7 cellular contexts compared by ENCODE assay signal in the genomic region with DNA sequence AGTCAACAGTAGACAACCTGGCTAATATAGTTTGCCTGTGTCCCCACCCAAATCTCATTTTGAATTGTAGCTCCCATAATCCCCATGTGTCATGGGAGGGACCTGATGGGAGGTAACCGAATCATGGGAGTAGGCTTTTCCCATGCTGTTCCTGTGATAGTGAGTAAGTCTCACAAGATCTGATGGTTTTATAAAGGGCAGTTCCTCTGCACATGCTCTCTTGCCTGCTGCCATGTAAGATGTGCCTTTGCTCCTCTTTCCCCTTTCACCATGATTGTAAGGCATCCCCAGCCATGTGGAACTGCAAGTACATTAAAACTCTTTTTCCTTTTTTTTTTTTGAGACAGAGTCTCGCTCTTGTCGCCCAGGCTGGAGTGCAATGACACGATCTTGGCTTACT. TPM values are rescaled to one million over a fixed set of nuclear protein-coding genes. Genes with fewer than 3 reads are reported as not detected.
DNase-seq lines count a peak whose midpoint lies in the region; ATAC-seq and TF ChIP-seq lines count a peak whose summit lies in the region.
"Not testable (repeated sequence)": the region's sequence is repeated elsewhere in the genome, so short reads cannot be mapped to it uniquely, and the experiment has no call there.

No MANE protein-coding gene starts in this region.

- H3K4me1 Mint-ChIP-seq in activated CD8-positive, alpha-beta T cell treated with anti-CD3 and anti-CD28 coated beads for 36 hours (ENCODE audit: low read depth), result peaks cover 60% of the 10 kb centered on the region
- peaks cover 76% of the 10 kb centered on the region for H3K4me1 Mint-ChIP-seq in activated T-cell treated with anti-CD3 and anti-CD28 coated beads, Interleukin-2, amount 50 U/mL, for 72 hours (ENCODE audit: low read depth)
- H3K4me1 Mint-ChIP-seq in activated T-helper 2 cell treated with anti-CD3 and anti-CD28 coated beads, Interferon-gamma antibody, Interleukin-2, Interleukin-4, amounts not matched to agents 10 μg/mL and 5 μg/mL and 100 μg/mL, durations not matched to agents 14 hours and 24 hours and 36 hours (ENCODE audit: low read depth), result peaks cover 54% of the 10 kb centered on the region
- H3K4me1 Mint-ChIP-seq in activated naive CD8-positive, alpha-beta T cell treated with anti-CD3 and anti-CD28 coated beads for 36 hours, result peaks cover 62% of the 10 kb centered on the region
- peaks cover 88 to 96% of the 10 kb centered on the region in 2 donors for H3K4me1 Mint-ChIP-seq in immature natural killer cell
- peaks cover 58 to 76% of the 10 kb centered on the region in 2 donors for H3K4me1 Mint-ChIP-seq in natural killer cell treated with Interleukin-12 subunit alpha and Interleukin-12 subunit beta and Interleukin-15 and Interleukin-18, amount 100 ng/mL, for 72 hours (ENCODE audit: low read depth in 2 of 2)
- H3K4me1 Mint-ChIP-seq in stimulated activated naive B cell treated with anti-CD40 and anti-IgM and Interleukin-4, amounts not matched to agents 10 μg/mL and 1 μg/mL and 100 μg/mL, for 72 hours, result peaks cover 27 to 56% of the 10 kb centered on the region in 2 donors

- H3K27me3 Mint-ChIP-seq in activated CD8-positive, alpha-beta T cell treated with anti-CD3 and anti-CD28 coated beads for 36 hours; activated T-cell treated with anti-CD3 and anti-CD28 coated beads, Interleukin-2, amount 50 U/mL, for 72 hours (ENCODE audit: low read depth); activated T-helper 2 cell treated with anti-CD3 and anti-CD28 coated beads, Interferon-gamma antibody, Interleukin-2, Interleukin-4, amounts not matched to agents 10 μg/mL and 5 μg/mL and 100 μg/mL, durations not matched to agents 14 hours and 24 hours and 36 hours (ENCODE audit: low read depth); activated naive CD8-positive, alpha-beta T cell treated with anti-CD3 and anti-CD28 coated beads for 36 hours; immature natural killer cell (ENCODE audit: low read depth in 3 of 3); natural killer cell treated with Interleukin-12 subunit alpha and Interleukin-12 subunit beta and Interleukin-15 and Interleukin-18, amount 100 ng/mL, for 72 hours; stimulated activated naive B cell treated with anti-CD40 and anti-IgM and Interleukin-4, amounts not matched to agents 10 μg/mL and 1 μg/mL and 100 μg/mL, for 72 hours: not testable (repeated sequence)

- POLR2A ChIA-PET in activated CD8-positive, alpha-beta T cell treated with anti-CD3 and anti-CD28 coated beads for 36 hours (lab: Charles Lee), result interaction anchor here (0.5 to 1.2 kb wide), 3 partner anchors 16 to 27 kb away, joined by 3 to 4 read pairs (median 3); no protein-coding TSS in a partner anchor

- CTCF ChIA-PET in activated CD8-positive, alpha-beta T cell treated with anti-CD3 and anti-CD28 coated beads for 36 hours (lab: Charles Lee), result interaction anchor here (1.1 to 6.4 kb wide), 3 partner anchors 11 to 45 kb away, joined by 4 to 41 read pairs (median 5); partner anchors contain the start of gene GNPTAB

- not testable (repeated sequence) for ATAC-seq in activated CD8-positive, alpha-beta T cell treated with anti-CD3 and anti-CD28 coated beads for 36 hours; activated T-cell treated with anti-CD3 and anti-CD28 coated beads, Interleukin-2, amount 50 U/mL, for 72 hours (replicated peaks in 1 of 2); natural killer cell treated with Interleukin-12 subunit alpha and Interleukin-12 subunit beta and Interleukin-15 and Interleukin-18, amount 100 ng/mL, for 72 hours; stimulated activated naive B cell treated with anti-CD40 and anti-IgM and Interleukin-4, amounts not matched to agents 10 μg/mL and 1 μg/mL and 100 μg/mL, for 72 hours (replicated peaks)

- peaks cover 11% of the 10 kb centered on the region for H3K9me3 Mint-ChIP-seq in activated CD8-positive, alpha-beta T cell treated with anti-CD3 and anti-CD28 coated beads for 36 hours
- not testable (repeated sequence) for H3K9me3 Mint-ChIP-seq in activated T-cell treated with anti-CD3 and anti-CD28 coated beads, Interleukin-2, amount 50 U/mL, for 72 hours; immature natural killer cell; stimulated activated naive B cell treated with anti-CD40 and anti-IgM and Interleukin-4, amounts not matched to agents 10 μg/mL and 1 μg/mL and 100 μg/mL, for 72 hours
- peaks cover 22% of the 10 kb centered on the region for H3K9me3 Mint-ChIP-seq in activated T-helper 2 cell treated with anti-CD3 and anti-CD28 coated beads, Interferon-gamma antibody, Interleukin-2, Interleukin-4, amounts not matched to agents 10 μg/mL and 5 μg/mL and 100 μg/mL, durations not matched to agents 14 hours and 24 hours and 36 hours
- H3K9me3 Mint-ChIP-seq in activated naive CD8-positive, alpha-beta T cell treated with anti-CD3 and anti-CD28 coated beads for 36 hours, result peaks cover 17% of the 10 kb centered on the region
- H3K9me3 Mint-ChIP-seq in natural killer cell treated with Interleukin-12 subunit alpha and Interleukin-12 subunit beta and Interleukin-15 and Interleukin-18, amount 100 ng/mL, for 72 hours, result peaks cover 13% of the 10 kb centered on the region

- not testable (repeated sequence) for DNase-seq in activated CD8-positive, alpha-beta T cell treated with anti-CD3 and anti-CD28 coated beads for 36 hours; activated T-cell treated with anti-CD3 and anti-CD28 coated beads, Interleukin-2, amount 50 U/mL, for 72 hours; activated T-helper 2 cell treated with anti-CD3 and anti-CD28 coated beads, Interferon-gamma antibody, Interleukin-2, Interleukin-4, amounts not matched to agents 10 μg/mL and 5 μg/mL and 100 μg/mL, durations not matched to agents 14 hours and 24 hours and 36 hours (ENCODE audit: low spot score); activated naive CD8-positive, alpha-beta T cell treated with anti-CD3 and anti-CD28 coated beads for 36 hours; immature natural killer cell; natural killer cell treated with Interleukin-12 subunit alpha and Interleukin-12 subunit beta and Interleukin-15 and Interleukin-18, amount 100 ng/mL, for 72 hours (ENCODE audit: low spot score); stimulated activated naive B cell treated with anti-CD40 and anti-IgM and Interleukin-4, amounts not matched to agents 10 μg/mL and 1 μg/mL and 100 μg/mL, for 72 hours

- not testable (repeated sequence) for TF ChIP-seq CTCF in activated CD8-positive, alpha-beta T cell treated with anti-CD3 and anti-CD28 coated beads for 36 hours (IDR thresholded peaks at IDR 0.05)

- intact Hi-C loops in activated CD8-positive, alpha-beta T cell treated with anti-CD3 and anti-CD28 coated beads for 36 hours (cut with micrococcal nuclease), result loop anchor here (2.0 kb wide), 1 partner anchor 24 kb away; no protein-coding TSS in a partner anchor
- intact Hi-C loops in activated T-helper 2 cell treated with anti-CD3 and anti-CD28 coated beads, Interferon-gamma antibody, Interleukin-2, Interleukin-4, amounts not matched to agents 10 μg/mL and 5 μg/mL and 100 μg/mL, durations not matched to agents 14 hours and 24 hours and 36 hours (cut with micrococcal nuclease), result loop anchor here (1.0 kb wide), 3 partner anchors 19 to 36 kb away; no protein-coding TSS in a partner anchor

- H3K27ac Mint-ChIP-seq in activated CD8-positive, alpha-beta T cell treated with anti-CD3 and anti-CD28 coated beads for 36 hours, result peak overlapping the region; percentile 96
- peak overlapping the region; percentile 39 for H3K27ac Mint-ChIP-seq in activated T-cell treated with anti-CD3 and anti-CD28 coated beads, Interleukin-2, amount 50 U/mL, for 72 hours
- H3K27ac Mint-ChIP-seq in activated T-helper 2 cell treated with anti-CD3 and anti-CD28 coated beads, Interferon-gamma antibody, Interleukin-2, Interleukin-4, amounts not matched to agents 10 μg/mL and 5 μg/mL and 100 μg/mL, durations not matched to agents 14 hours and 24 hours and 36 hours, result peak overlapping the region; percentile 95
- H3K27ac Mint-ChIP-seq in activated naive CD8-positive, alpha-beta T cell treated with anti-CD3 and anti-CD28 coated beads for 36 hours, result peak overlapping the region; percentile 94
- H3K27ac Mint-ChIP-seq in immature natural killer cell, result peak overlapping the region; percentile 61 to 97 (median 73)
- peak overlapping the region; percentile 94 to 95 for H3K27ac Mint-ChIP-seq in natural killer cell treated with Interleukin-12 subunit alpha and Interleukin-12 subunit beta and Interleukin-15 and Interleukin-18, amount 100 ng/mL, for 72 hours
- H3K27ac Mint-ChIP-seq in stimulated activated naive B cell treated with anti-CD40 and anti-IgM and Interleukin-4, amounts not matched to agents 10 μg/mL and 1 μg/mL and 100 μg/mL, for 72 hours, result peak overlapping the region; percentile 80

- H3K4me3 Mint-ChIP-seq in activated CD8-positive, alpha-beta T cell treated with anti-CD3 and anti-CD28 coated beads for 36 hours; activated T-helper 2 cell treated with anti-CD3 and anti-CD28 coated beads, Interferon-gamma antibody, Interleukin-2, Interleukin-4, amounts not matched to agents 10 μg/mL and 5 μg/mL and 100 μg/mL, durations not matched to agents 14 hours and 24 hours and 36 hours (ENCODE audit: low read depth); activated naive CD8-positive, alpha-beta T cell treated with anti-CD3 and anti-CD28 coated beads for 36 hours: not testable (repeated sequence)
- peak overlapping the region; percentile 61 to 62 for H3K4me3 Mint-ChIP-seq in activated T-cell treated with anti-CD3 and anti-CD28 coated beads, Interleukin-2, amount 50 U/mL, for 72 hours
- H3K4me3 Mint-ChIP-seq in immature natural killer cell, result peak overlapping the region in 2 of 5 donors; percentile 10 to 15
- peak overlapping the region; percentile 76 for H3K4me3 Mint-ChIP-seq in natural killer cell treated with Interleukin-12 subunit alpha and Interleukin-12 subunit beta and Interleukin-15 and Interleukin-18, amount 100 ng/mL, for 72 hours
- H3K4me3 Mint-ChIP-seq in stimulated activated naive B cell treated with anti-CD40 and anti-IgM and Interleukin-4, amounts not matched to agents 10 μg/mL and 1 μg/mL and 100 μg/mL, for 72 hours, result peak overlapping the region in 1 of 2 donors; percentile 25

- peaks cover 41% of the 10 kb centered on the region for H3K36me3 Mint-ChIP-seq in activated CD8-positive, alpha-beta T cell treated with anti-CD3 and anti-CD28 coated beads for 36 hours (ENCODE audit: low read depth)
- H3K36me3 Mint-ChIP-seq in activated T-cell treated with anti-CD3 and anti-CD28 coated beads, Interleukin-2, amount 50 U/mL, for 72 hours (ENCODE audit: insufficient read depth in 2 of 2), result peaks cover 6 to 22% of the 10 kb centered on the region in 2 donors
- H3K36me3 Mint-ChIP-seq in activated T-helper 2 cell treated with anti-CD3 and anti-CD28 coated beads, Interferon-gamma antibody, Interleukin-2, Interleukin-4, amounts not matched to agents 10 μg/mL and 5 μg/mL and 100 μg/mL, durations not matched to agents 14 hours and 24 hours and 36 hours (ENCODE audit: low read depth), result peaks cover 50% of the 10 kb centered on the region
- H3K36me3 Mint-ChIP-seq in activated naive CD8-positive, alpha-beta T cell treated with anti-CD3 and anti-CD28 coated beads for 36 hours, result peaks cover 49% of the 10 kb centered on the region
- H3K36me3 Mint-ChIP-seq in immature natural killer cell, result not testable (repeated sequence)
- H3K36me3 Mint-ChIP-seq in natural killer cell treated with Interleukin-12 subunit alpha and Interleukin-12 subunit beta and Interleukin-15 and Interleukin-18, amount 100 ng/mL, for 72 hours, result peaks cover 32% of the 10 kb centered on the region
- peaks cover 28 to 41% of the 10 kb centered on the region in 2 donors for H3K36me3 Mint-ChIP-seq in stimulated activated naive B cell treated with anti-CD40 and anti-IgM and Interleukin-4, amounts not matched to agents 10 μg/mL and 1 μg/mL and 100 μg/mL, for 72 hours

RNA-seq across cellular contexts. Expression of gene GNPTAB, which starts 12.1 kb away (rescaled TPM):
- 10 to 100 TPM; 52.4 to 56.9 TPM for total RNA-seq in activated CD8-positive, alpha-beta T cell treated with anti-CD3 and anti-CD28 coated beads for 36 hours
- total RNA-seq in activated T-cell treated with anti-CD3 and anti-CD28 coated beads, Interleukin-2, amount 50 U/mL, for 72 hours, result 10 to 100 TPM; 32.3 to 44.3 TPM
- 93.6 and 100 TPM in 2 replicates for total RNA-seq in activated T-helper 2 cell treated with anti-CD3 and anti-CD28 coated beads, Interferon-gamma antibody, Interleukin-2, Interleukin-4, amounts not matched to agents 10 μg/mL and 5 μg/mL and 100 μg/mL, durations not matched to agents 14 hours and 24 hours and 36 hours
- total RNA-seq in activated naive CD8-positive, alpha-beta T cell treated with anti-CD3 and anti-CD28 coated beads for 36 hours, result 10 to 100 TPM; 44.9 to 47.4 TPM
- polyA plus RNA-seq in immature natural killer cell, result 100 to 1,000 TPM; 155 to 253 (median 185) TPM
- 100 to 1,000 TPM; 139 to 186 TPM for total RNA-seq in natural killer cell treated with Interleukin-12 subunit alpha and Interleukin-12 subunit beta and Interleukin-15 and Interleukin-18, amount 100 ng/mL, for 72 hours

RNA-seq across cellular contexts. Expression of gene DRAM1, which starts 58.7 kb away (rescaled TPM):
- 1 to 10 TPM; 3.8 to 4.3 TPM for total RNA-seq in activated CD8-positive, alpha-beta T cell treated with anti-CD3 and anti-CD28 coated beads for 36 hours
- total RNA-seq in activated T-cell treated with anti-CD3 and anti-CD28 coated beads, Interleukin-2, amount 50 U/mL, for 72 hours, result 1 to 10 TPM; 6.4 to 9.9 TPM
- total RNA-seq in activated T-helper 2 cell treated with anti-CD3 and anti-CD28 coated beads, Interferon-gamma antibody, Interleukin-2, Interleukin-4, amounts not matched to agents 10 μg/mL and 5 μg/mL and 100 μg/mL, durations not matched to agents 14 hours and 24 hours and 36 hours, result 3.0 and 3.4 TPM in 2 replicates
- 1 to 10 TPM; 5.2 to 6.7 TPM for total RNA-seq in activated naive CD8-positive, alpha-beta T cell treated with anti-CD3 and anti-CD28 coated beads for 36 hours
- polyA plus RNA-seq in immature natural killer cell, result 1 to 10 TPM; 2.1 to 7.6 (median 4.1) TPM
- total RNA-seq in natural killer cell treated with Interleukin-12 subunit alpha and Interleukin-12 subunit beta and Interleukin-15 and Interleukin-18, amount 100 ng/mL, for 72 hours, result 10 to 100 TPM; 24.5 to 63.0 TPM

Comparison
In these comparisons a context has a peak if more than half of its experiments do, and no peak if none do; other contexts are left out.
1. H3K27ac Mint-ChIP-seq: peak in every context shown above with its lines; median percentile 96 in activated CD8-positive, alpha-beta T cell treated with anti-CD3 and anti-CD28 coated beads for 36 hours; 95 in activated T-helper 2 cell treated with anti-CD3 and anti-CD28 coated beads, Interferon-gamma antibody, Interleukin-2, Interleukin-4, amounts not matched to agents 10 μg/mL and 5 μg/mL and 100 μg/mL, durations not matched to agents 14 hours and 24 hours and 36 hours; 94 in natural killer cell treated with Interleukin-12 subunit alpha and Interleukin-12 subunit beta and Interleukin-15 and Interleukin-18, amount 100 ng/mL, for 72 hours; 94 in activated naive CD8-positive, alpha-beta T cell treated with anti-CD3 and anti-CD28 coated beads for 36 hours; 80 in stimulated activated naive B cell treated with anti-CD40 and anti-IgM and Interleukin-4, amounts not matched to agents 10 μg/mL and 1 μg/mL and 100 μg/mL, for 72 hours; 73 in immature natural killer cell; 39 in activated T-cell treated with anti-CD3 and anti-CD28 coated beads, Interleukin-2, amount 50 U/mL, for 72 hours.